3 cellular contexts compared by ENCODE assay signal in the genomic region with DNA sequence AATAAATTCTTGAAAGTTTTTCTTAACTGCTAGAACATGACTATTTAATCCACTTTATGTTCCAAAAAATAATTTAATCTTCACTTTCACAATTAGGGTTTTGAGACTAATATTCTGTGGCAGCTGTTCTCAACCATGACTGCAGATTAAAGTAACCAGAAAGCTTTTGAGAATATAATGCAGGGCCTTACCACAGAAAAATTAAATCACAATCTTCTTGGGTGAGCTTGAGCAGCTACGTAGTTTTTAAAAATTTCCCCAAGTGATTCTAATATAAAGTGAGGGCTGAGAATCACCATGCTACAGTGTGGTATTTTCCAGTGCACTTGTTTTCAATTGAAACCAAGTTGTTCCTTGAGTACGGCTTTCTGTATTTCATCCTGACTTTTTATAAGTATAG.
"Had no signal": no experiment of that assay in that cellular context is flagged by ENCODE, and none has a peak within 500 bp of the region (broad histone marks: within the 10 kb centered on the region; RNA-seq: fewer than 3 reads in every experiment).

No MANE protein-coding gene starts in this region.

- DNase-seq: GDM1, GF-D8 had no signal

- H3K4me3 ChIP-seq: GM12878 had no signal

- ATAC-seq: GM12878 had no signal
